ENCODE assay signal across 12 cellular contexts in the genomic region with DNA sequence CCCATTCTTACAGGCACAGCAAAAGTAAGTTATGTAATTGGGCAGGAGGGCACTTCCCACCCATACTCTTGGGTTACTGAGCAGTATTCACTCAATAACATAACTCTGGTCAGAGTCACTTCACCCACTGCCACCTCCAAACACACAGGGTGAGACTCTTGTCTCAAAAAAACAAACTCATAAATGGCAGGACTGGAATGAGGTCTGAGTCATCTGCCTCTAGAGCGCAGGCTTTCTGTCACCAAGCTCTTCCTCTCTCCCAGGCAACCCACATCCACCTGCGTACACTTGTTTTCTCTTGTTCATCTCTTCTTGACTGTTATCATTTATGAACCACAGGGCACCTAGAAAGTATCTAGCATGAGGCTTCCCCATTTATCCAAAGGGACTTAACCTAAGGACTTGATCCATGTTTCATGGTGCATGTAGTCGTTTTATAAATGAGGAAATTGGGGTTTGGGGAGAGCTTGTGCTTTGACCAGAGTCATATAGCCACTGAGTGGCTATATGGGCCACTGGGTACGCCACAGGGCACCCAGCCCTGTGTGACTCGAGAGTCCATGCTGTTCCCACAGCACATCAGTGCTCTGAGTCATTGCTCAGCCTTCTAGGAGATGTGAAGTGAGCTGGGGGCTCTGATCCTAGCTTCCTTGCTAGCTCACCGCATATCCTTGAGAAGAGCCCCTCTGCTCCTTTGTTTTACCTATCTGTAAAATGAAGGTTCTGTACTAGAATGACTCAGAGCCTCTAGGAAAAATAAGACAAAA. TPM values are rescaled to one million over a fixed set of nuclear protein-coding genes. Genes with fewer than 3 reads are reported as not detected.
DNase-seq lines count a peak whose midpoint lies in the region; ATAC-seq and TF ChIP-seq lines count a peak whose summit lies in the region.
"Had no signal": no experiment of that assay in that cellular context is flagged by ENCODE, and none has a peak within 500 bp of the region (broad histone marks: within the 10 kb centered on the region; RNA-seq: fewer than 3 reads in every experiment).

No MANE protein-coding gene starts in this region.

- H3K27ac Mint-ChIP-seq in activated CD4-positive, alpha-beta T cell treated with anti-CD3 and anti-CD28 coated beads, Interleukin-2, amount 10 ng/mL, durations not matched to agents 24 days and 14 days = peak overlapping the region; percentile 20

- H3F3A ChIP-seq in PC-3 (ENCODE audit: low read length, unreplicated experiment) = no peaks in the 10 kb centered on the region

- no peak overlapping the region for H3K9ac ChIP-seq in PC-3 (ENCODE audit: low read length)

- H3K4me3 Mint-ChIP-seq in activated CD4-positive, alpha-beta T cell treated with anti-CD3 and anti-CD28 coated beads, Interleukin-2, amount 10 ng/mL, durations not matched to agents 24 days and 14 days = no peak overlapping the region

- H3K27me3 ChIP-seq in PC-3 (ENCODE audit: low read length) = no peaks in the 10 kb centered on the region
- H3K27me3 ChIP-seq: sigmoid colon had no signal

- TF ChIP-seq CTCF in PC-3 (conservative IDR thresholded peaks at IDR 0.05; ENCODE audit: low read depth, low read length) = no peak
- TF ChIP-seq CTCF in choroid plexus epithelial cell (conservative IDR thresholded peaks at IDR 0.05; ENCODE audit: low read depth, low read length) = no peak

- peaks cover 69% of the 10 kb centered on the region for H3K36me3 Mint-ChIP-seq in activated CD4-positive, alpha-beta T cell treated with anti-CD3 and anti-CD28 coated beads, Interleukin-2, amount 10 ng/mL, durations not matched to agents 24 days and 14 days (ENCODE audit: low read depth)

- H3K4me1 Mint-ChIP-seq in activated CD4-positive, alpha-beta T cell treated with anti-CD3 and anti-CD28 coated beads, Interleukin-2, amount 10 ng/mL, durations not matched to agents 24 days and 14 days = peaks cover 23% of the 10 kb centered on the region

- peaks cover 17% of the 10 kb centered on the region; the same call in 1 of the 2 replicates for H3K4me1 ChIP-seq in PC-3 (ENCODE audit: insufficient read depth, low read length)

- CTCF ChIA-PET in PC-3 (lab: Charles Lee) = interaction anchor here (0.5 kb wide), 1 partner anchor 378 kb away, joined by 7 read pairs; no protein-coding TSS in a partner anchor

- H3K4me2 ChIP-seq in PC-3 (ENCODE audit: low read length) = no peak overlapping the region

- H3K4me3 ChIP-seq in PC-3 (ENCODE audit: low read length) (no peak overlapping the region), choroid plexus epithelial cell (ENCODE audit: low read depth, low read length) (no peak overlapping the region)
- H3K4me3 ChIP-seq: sigmoid colon had no signal

- H3K79me2 ChIP-seq in PC-3 (ENCODE audit: low read length) = no peaks in the 10 kb centered on the region

- peak; percentile 60 for DNase-seq in activated CD4-positive, alpha-beta T cell treated with anti-CD3 and anti-CD28 coated beads, Interleukin-2, amount 10 ng/mL, durations not matched to agents 24 days and 14 days
- no peak for DNase-seq in activated CD4-positive, alpha-beta T cell treated with anti-CD3 and anti-CD28 coated beads for 4 hours
- peak; percentile 52 for DNase-seq in PC-3
- peak; percentile 26 for DNase-seq in choroid plexus epithelial cell (ENCODE audit: low read depth)
- peak; percentile 15 for DNase-seq in putamen (ENCODE audit: low spot score)
- DNase-seq in stimulated activated CD4-positive, alpha-beta T cell treated with anti-CD3 and anti-CD28 coated beads, Interleukin-2, amount 100 ng/mL, for 48 hours = no peak
- no peak for DNase-seq in stimulated activated naive CD4-positive, alpha-beta T cell (lab: John Stamatoyannopoulos, UW)
- DNase-seq: activated CD4-positive, alpha-beta T cell treated with anti-CD3 and anti-CD28 coated beads, Interleukin-2, amount 50 U/mL, for 48 hours; NCI-H2081 treated with DMSO at 0.1 percent for 48 hours; sigmoid colon had no signal

- no peaks in the 10 kb centered on the region for H3K9me3 ChIP-seq in PC-3 (ENCODE audit: low read length)
- H3K9me3 ChIP-seq: sigmoid colon had no signal

- peak overlapping the region; percentile 31 for H3K27ac ChIP-seq in PC-3 (ENCODE audit: low read length)
- H3K27ac ChIP-seq: epithelial cell of prostate, sigmoid colon had no signal

- no peaks in the 10 kb centered on the region for H3K9me2 ChIP-seq in PC-3 (replicated peaks; ENCODE audit: low read length)

- intact Hi-C loops in activated CD4-positive, alpha-beta T cell treated with anti-CD3 and anti-CD28 coated beads, Interleukin-2, amount 10 ng/mL, durations not matched to agents 24 days and 14 days (cut with micrococcal nuclease) = no loop called here
- intact Hi-C loops in PC-3 (cut with micrococcal nuclease) = no loop called here

- H4K20me1 ChIP-seq in PC-3 (ENCODE audit: low read length) = no peaks in the 10 kb centered on the region

- no peaks in the 10 kb centered on the region for H3K9me3 Mint-ChIP-seq in activated CD4-positive, alpha-beta T cell treated with anti-CD3 and anti-CD28 coated beads, Interleukin-2, amount 10 ng/mL, durations not matched to agents 24 days and 14 days

- H3K27me3 Mint-ChIP-seq in activated CD4-positive, alpha-beta T cell treated with anti-CD3 and anti-CD28 coated beads, Interleukin-2, amount 10 ng/mL, durations not matched to agents 24 days and 14 days = no peaks in the 10 kb centered on the region

- peaks cover 30% of the 10 kb centered on the region; the same call in 1 of the 2 replicates for H3K36me3 ChIP-seq in PC-3 (ENCODE audit: low read depth, low read length)

- no peak overlapping the region for H2AFZ ChIP-seq in PC-3 (ENCODE audit: low read length)

- ATAC-seq in PC-3 (peak; percentile 76), GM21737 (IDR thresholded peaks at IDR 0.05; ENCODE audit: unreplicated experiment) (no peak)

- no TSS peak for BruUV-seq in PC-3 (replicated peaks; lab: Mats Ljungman, UMichigan)

- POLR2A ChIA-PET in PC-3 (lab: Charles Lee; ENCODE audit: unreplicated experiment) = interaction anchor here (0.5 kb wide), 1 partner anchor 480 kb away, joined by 6 read pairs; no protein-coding TSS in a partner anchor

RNA-seq across cellular contexts. Expression of gene C20orf173, which starts 22.4 kb away (rescaled TPM):
- not detected in 2 replicates for total RNA-seq in activated CD4-positive, alpha-beta T cell treated with anti-CD3 and anti-CD28 coated beads, Interleukin-2, amount 10 ng/mL, durations not matched to agents 24 days and 14 days
- total RNA-seq in PC-3 (2014; rRNA removed) = not detected in 2 replicates
- total RNA-seq: sigmoid colon had no signal

RNA-seq across cellular contexts. Expression of gene ERGIC3, which starts 34.8 kb away (rescaled TPM):
- 123 and 136 TPM in 2 replicates for total RNA-seq in activated CD4-positive, alpha-beta T cell treated with anti-CD3 and anti-CD28 coated beads, Interleukin-2, amount 10 ng/mL, durations not matched to agents 24 days and 14 days
- 284 and 376 TPM in 2 replicates for total RNA-seq in PC-3 (2014; rRNA removed)

RNA-seq across cellular contexts. Expression of gene CEP250, which starts 51.7 kb away (rescaled TPM):
- 46.8 and 48.8 TPM in 2 replicates for total RNA-seq in activated CD4-positive, alpha-beta T cell treated with anti-CD3 and anti-CD28 coated beads, Interleukin-2, amount 10 ng/mL, durations not matched to agents 24 days and 14 days
- total RNA-seq in PC-3 (2014; rRNA removed) = 52.5 and 75.0 TPM in 2 replicates

Comparison
In these comparisons a context has a peak if more than half of its experiments do, and no peak if none do; other contexts are left out.
1. DNase-seq: peak in activated CD4-positive, alpha-beta T cell treated with anti-CD3 and anti-CD28 coated beads, Interleukin-2, amount 10 ng/mL, durations not matched to agents 24 days and 14 days (single experiment), PC-3 (single experiment), choroid plexus epithelial cell (single experiment) and putamen (single experiment); none in activated CD4-positive, alpha-beta T cell treated with anti-CD3 and anti-CD28 coated beads for 4 hours (0 of 2), stimulated activated CD4-positive, alpha-beta T cell treated with anti-CD3 and anti-CD28 coated beads, Interleukin-2, amount 100 ng/mL, for 48 hours (0 of 2) and stimulated activated naive CD4-positive, alpha-beta T cell (0 of 6).